In the genomic region with DNA sequence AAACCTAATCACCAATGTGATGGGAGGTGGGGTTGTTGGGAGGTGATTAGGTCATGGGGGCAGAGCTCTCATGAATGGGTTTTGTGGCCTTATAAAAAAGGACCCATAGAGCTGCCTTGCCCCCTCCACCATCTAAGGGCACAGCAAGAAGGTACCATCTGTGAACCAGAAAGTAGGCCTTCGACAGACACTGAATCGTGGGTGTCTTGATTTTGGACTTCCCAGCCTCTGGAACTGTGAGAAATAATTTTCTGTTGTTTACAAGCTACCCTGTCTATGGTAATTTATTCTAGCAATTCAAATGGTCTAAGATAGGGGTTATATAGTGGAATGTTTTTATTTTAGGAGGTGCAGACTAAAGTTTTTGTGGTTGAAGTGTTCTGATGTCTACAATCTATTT, we compare ENCODE assay signal across 35 cellular contexts. TPM values are rescaled to one million over a fixed set of nuclear protein-coding genes. Genes with fewer than 3 reads are reported as not detected.
"Had no signal": no experiment of that assay in that cellular context is flagged by ENCODE, and none has a peak within 500 bp of the region (broad histone marks: within the 10 kb centered on the region; RNA-seq: fewer than 3 reads in every experiment).

No MANE protein-coding gene starts in this region.

- H3K4me3 ChIP-seq: colonic mucosa, coronary artery, dorsolateral prefrontal cortex, esophagus muscularis mucosa, esophagus squamous epithelium, gastrocnemius medialis, gastroesophageal sphincter, heart left ventricle had no signal

- H3K27ac Mint-ChIP-seq: dendritic cell treated with granulocyte-macrophage colony-stimulating factor and Interleukin-4, amounts not matched to agents 40 ng/mL and 50 ng/mL, for 4 days; effector memory CD8-positive, alpha-beta T cell; endodermal cell had no signal

- ATAC-seq: effector memory CD8-positive, alpha-beta T cell; esophagus mucosa; foreskin keratinocyte; gastrocnemius medialis; gastroesophageal sphincter; heart left ventricle had no signal

- H3K9me3 Mint-ChIP-seq: dendritic cell treated with granulocyte-macrophage colony-stimulating factor and Interleukin-4, amounts not matched to agents 40 ng/mL and 50 ng/mL, for 4 days; effector memory CD8-positive, alpha-beta T cell had no signal

- H3K36me3 ChIP-seq: colonic mucosa, esophagus muscularis mucosa, esophagus squamous epithelium, gastrocnemius medialis, gastroesophageal sphincter, heart left ventricle had no signal

- H3K9me3 ChIP-seq: colonic mucosa, esophagus muscularis mucosa, esophagus squamous epithelium, gastrocnemius medialis, gastroesophageal sphincter had no signal

- DNase-seq: colonic mucosa; cortex of kidney; dermis blood vessel endothelial cell; dorsolateral prefrontal cortex; effector CD4-positive, alpha-beta T cell; effector CD8-positive, alpha-beta T cell; effector memory CD4-positive, alpha-beta T cell; effector memory CD8-positive, alpha-beta T cell; endodermal cell; erythroblast; esophagus squamous epithelium; foreskin fibroblast; foreskin keratinocyte; foreskin melanocyte; gastrocnemius medialis; glutamatergic neuron; head of caudate nucleus; heart left ventricle had no signal

- FAIRE-seq: colon, endometrium, endothelial cell of umbilical vein, frontal cortex had no signal

- H3K4me1 ChIP-seq: colonic mucosa, esophagus muscularis mucosa, esophagus squamous epithelium, foreskin keratinocyte, gastrocnemius medialis, gastroesophageal sphincter, heart left ventricle had no signal

- H3K4me3 Mint-ChIP-seq: dendritic cell treated with granulocyte-macrophage colony-stimulating factor and Interleukin-4, amounts not matched to agents 40 ng/mL and 50 ng/mL, for 4 days; effector memory CD8-positive, alpha-beta T cell; endodermal cell had no signal

- H3K27me3 ChIP-seq: colonic mucosa, foreskin keratinocyte, gastrocnemius medialis, heart left ventricle had no signal

- H3K27ac ChIP-seq: colonic mucosa, coronary artery, dorsolateral prefrontal cortex, epithelial cell of prostate, esophagus muscularis mucosa, esophagus squamous epithelium, foreskin keratinocyte, gastrocnemius medialis, gastroesophageal sphincter, heart left ventricle had no signal

RNA-seq across cellular contexts. Expression of a gene that starts 7.9 kb away (rescaled TPM):
- total RNA-seq: chondrocyte, colonic mucosa, dermis blood vessel endothelial cell, dermis microvascular lymphatic vessel endothelial cell, dorsolateral prefrontal cortex, endodermal cell, endothelial cell of umbilical vein, epithelial cell of proximal tubule, esophagus mucosa, esophagus muscularis mucosa, esophagus squamous epithelium, fibroblast of lung, fibroblast of villous mesenchyme, foreskin keratinocyte, frontal cortex, gastroesophageal sphincter, glomerular endothelial cell, heart left ventricle had no signal
- polyA plus RNA-seq: endothelial cell of umbilical vein, esophagus, fibroblast of lung, foreskin keratinocyte, heart left ventricle had no signal
